Comparison of ENCODE assay signal across 11 cellular contexts in genomic region chr17:32523827-32524552, GRCh38. TPM values are rescaled to one million over a fixed set of nuclear protein-coding genes. Genes with fewer than 3 reads are reported as not detected.
DNase-seq lines count a peak whose midpoint lies in the region; ATAC-seq lines count a peak whose summit lies in the region.
"Had no signal": no experiment of that assay in that cellular context is flagged by ENCODE, and none has a peak within 500 bp of the region (broad histone marks: within the 10 kb centered on the region; RNA-seq: fewer than 3 reads in every experiment).

No MANE protein-coding gene starts in this region.

- no peak overlapping the region for H3K27ac ChIP-seq in CD8-positive, alpha-beta memory T cell (ENCODE audit: low read depth, low read length)
- H3K27ac ChIP-seq in caudate nucleus (ENCODE audit: low read depth, low read length), result no peak overlapping the region

- H3K4me3 Mint-ChIP-seq in CD8-positive, alpha-beta memory T cell, result peak overlapping the region; percentile 18 to 85 (median 77)
- peak overlapping the region; percentile 83 for H3K4me3 Mint-ChIP-seq in activated T-helper 17 cell treated with anti-CD3 and anti-CD28 coated beads, Interleukin-2, amount 50 U/mL, for 72 hours

- peaks cover 48% of the 10 kb centered on the region for H3K4me1 ChIP-seq in CD8-positive, alpha-beta memory T cell (ENCODE audit: insufficient read depth, low read length)

- H3K9me3 ChIP-seq in CD8-positive, alpha-beta memory T cell (ENCODE audit: low read length), result no peaks in the 10 kb centered on the region

- POLR2A ChIA-PET in CD8-positive, alpha-beta memory T cell (lab: Charles Lee), result interaction anchor here (1.2 to 1.3 kb wide), 2 partner anchors 11 to 36 kb away, joined by 3 read pairs; no protein-coding TSS in a partner anchor

- H3K27me3 ChIP-seq in CD8-positive, alpha-beta memory T cell (ENCODE audit: insufficient read depth, low read length, poor library complexity, severe bottlenecking), result no peaks in the 10 kb centered on the region

- peaks cover 2 to 3% of the 10 kb centered on the region in 2 donors for H3K27me3 Mint-ChIP-seq in CD8-positive, alpha-beta memory T cell
- no peaks in the 10 kb centered on the region for H3K27me3 Mint-ChIP-seq in activated T-helper 17 cell treated with anti-CD3 and anti-CD28 coated beads, Interleukin-2, amount 50 U/mL, for 72 hours

- peaks cover 54 to 65% (median 55%) of the 10 kb centered on the region in 3 donors for H3K4me1 Mint-ChIP-seq in CD8-positive, alpha-beta memory T cell
- H3K4me1 Mint-ChIP-seq in activated T-helper 17 cell treated with anti-CD3 and anti-CD28 coated beads, Interleukin-2, amount 50 U/mL, for 72 hours, result peaks cover 46% of the 10 kb centered on the region

- DNase-seq in CD8-positive, alpha-beta memory T cell, result peak in 1 of 5 donors; percentile 39
- DNase-seq in caudate nucleus (lab: John Stamatoyannopoulos, UW) (no peak), NCI-H2107 (lab: John Stamatoyannopoulos, UW) (no peak), NCI-H2081 (lab: John Stamatoyannopoulos, UW) (no peak), SW 1271 (lab: John Stamatoyannopoulos, UW) (no peak)
- DNase-seq: DMS 273 treated with DMSO at 0.1 percent for 48 hours, kidney, NCI-H446 treated with DMSO at 0.1 percent for 48 hours had no signal

- H3K27ac Mint-ChIP-seq in CD8-positive, alpha-beta memory T cell, result peak overlapping the region in 6 of 8 donors; percentile 24 to 87 (median 74)
- peak overlapping the region; percentile 88 for H3K27ac Mint-ChIP-seq in activated T-helper 17 cell treated with anti-CD3 and anti-CD28 coated beads, Interleukin-2, amount 50 U/mL, for 72 hours

- peak; percentile 44 for ATAC-seq in GM19023 (IDR thresholded peaks at IDR 0.05; ENCODE audit: unreplicated experiment)
- ATAC-seq in HG03095 (IDR thresholded peaks at IDR 0.05; ENCODE audit: unreplicated experiment), result peak; percentile 34
- ATAC-seq in activated T-helper 17 cell treated with anti-CD3 and anti-CD28 coated beads, Interleukin-2, amount 50 U/mL, for 72 hours (replicated peaks), result peak; percentile 63

- H3K9me3 Mint-ChIP-seq in CD8-positive, alpha-beta memory T cell, result no peaks in the 10 kb centered on the region
- H3K9me3 Mint-ChIP-seq in activated T-helper 17 cell treated with anti-CD3 and anti-CD28 coated beads, Interleukin-2, amount 50 U/mL, for 72 hours, result no peaks in the 10 kb centered on the region

- H3K36me3 ChIP-seq in CD8-positive, alpha-beta memory T cell (ENCODE audit: insufficient read depth, low read length), result no peaks in the 10 kb centered on the region

- CTCF ChIA-PET in CD8-positive, alpha-beta memory T cell (lab: Charles Lee), result interaction anchor here (0.7 to 3.0 kb wide), 4 partner anchors 26 to 62 kb away, joined by 3 to 13 read pairs (median 4); no protein-coding TSS in a partner anchor

- peaks cover 0 to 3% (median 0%) of the 10 kb centered on the region in 3 donors for H3K36me3 Mint-ChIP-seq in CD8-positive, alpha-beta memory T cell
- no peaks in the 10 kb centered on the region for H3K36me3 Mint-ChIP-seq in activated T-helper 17 cell treated with anti-CD3 and anti-CD28 coated beads, Interleukin-2, amount 50 U/mL, for 72 hours (ENCODE audit: low read depth)

- H3K4me3 ChIP-seq in CD8-positive, alpha-beta memory T cell (ENCODE audit: low read length), result peak overlapping the region; percentile 14

RNA-seq across cellular contexts. Expression of gene CDK5R1, which starts 37.2 kb away (rescaled TPM):
- total RNA-seq in CD8-positive, alpha-beta memory T cell, result 1 to 10 TPM; 6.8 to 7.0 TPM
- polyA plus RNA-seq in CD8-positive, alpha-beta memory T cell, result 6.0 TPM
- 10 to 100 TPM in 1 of 2 donors, 1 to 10 TPM in 1; 3.6 to 13.0 TPM for total RNA-seq in activated T-helper 17 cell treated with anti-CD3 and anti-CD28 coated beads, Interleukin-2, amount 50 U/mL, for 72 hours
